8 cellular contexts compared by ENCODE assay signal in genomic region chr1:112714313-112715263, GRCh38. TPM values are rescaled to one million over a fixed set of nuclear protein-coding genes. Genes with fewer than 3 reads are reported as not detected.
DNase-seq lines count a peak whose midpoint lies in the region; ATAC-seq and TF ChIP-seq lines count a peak whose summit lies in the region.

No MANE protein-coding gene starts in this region.

- no peak overlapping the region for H2AK5ac ChIP-seq in mesenchymal stem cell (ENCODE audit: low read length, severe bottlenecking)

- no peak overlapping the region for H4K8ac ChIP-seq in mesenchymal stem cell (ENCODE audit: low read length)

- intact Hi-C loops in upper lobe of right lung (cut with DNase I): no loop called here

- H2BK15ac ChIP-seq in mesenchymal stem cell (ENCODE audit: low read depth, poor library complexity, severe bottlenecking): no peak overlapping the region

- H3K9me3 ChIP-seq in BLaER1 treated with 17β-estradiol and CSF1 and Interleukin-3, amounts not matched to agents 10 nM and 100 nM (replicated peaks in 1 of 11): no peaks in the 10 kb centered on the region
- H3K9me3 ChIP-seq in mesenchymal stem cell (ENCODE audit: control insufficient read depth, low read length) (no peaks in the 10 kb centered on the region), upper lobe of right lung (no peaks in the 10 kb centered on the region)

- H2BK5ac ChIP-seq in mesenchymal stem cell (ENCODE audit: low read depth, low read length, poor library complexity, severe bottlenecking): no peak overlapping the region

- H3K27me3 ChIP-seq in BLaER1 treated with 17β-estradiol and CSF1 and Interleukin-3, amounts not matched to agents 10 nM and 100 nM: peaks cover 0 to 18% (median 11%) of the 10 kb centered on the region in 11 experiments; a peak in 17 of 22 replicates
- H3K27me3 ChIP-seq in mesenchymal stem cell (ENCODE audit: control insufficient read depth in 1 of 2, insufficient read depth in 1 of 2, low read length in 2 of 2) (peaks cover 2 to 11% of the 10 kb centered on the region in 2 experiments), upper lobe of right lung (peaks cover 6% of the 10 kb centered on the region)

- no peak for TF ChIP-seq CTCF in choroid plexus epithelial cell (conservative IDR thresholded peaks at IDR 0.05; ENCODE audit: low read depth, low read length)
- TF ChIP-seq CTCF in upper lobe of right lung (IDR thresholded peaks at IDR 0.05): peak; percentile 13

- H2BK120ac ChIP-seq in mesenchymal stem cell (ENCODE audit: low read depth, low read length): no peak overlapping the region

- H3K36me3 ChIP-seq in BLaER1 treated with 17β-estradiol and CSF1 and Interleukin-3, amounts not matched to agents 10 nM and 100 nM: no peaks in the 10 kb centered on the region
- H3K36me3 ChIP-seq in mesenchymal stem cell (ENCODE audit: control insufficient read depth in 1 of 2, insufficient read depth in 2 of 2, low read depth in 1 of 2, low read length in 2 of 2) (peaks cover 0 to 12% of the 10 kb centered on the region in 2 experiments), upper lobe of right lung (no peaks in the 10 kb centered on the region)

- peak overlapping the region; percentile 64 to 80 (median 67) for H3K4me3 ChIP-seq in BLaER1 treated with 17β-estradiol and CSF1 and Interleukin-3, amounts not matched to agents 10 nM and 100 nM
- H3K4me3 ChIP-seq in choroid plexus epithelial cell (ENCODE audit: low read depth, low read length): peak overlapping the region; percentile 65
- peak overlapping the region; percentile 63 to 78 for H3K4me3 ChIP-seq in mesenchymal stem cell (ENCODE audit: insufficient read depth in 1 of 2, low read depth in 1 of 2, low read length in 2 of 2)
- H3K4me3 ChIP-seq in upper lobe of right lung: peak overlapping the region; percentile 62

- peak overlapping the region; percentile 21 to 73 (median 55); a peak in 21 of 22 replicates for H3K9ac ChIP-seq in BLaER1 treated with 17β-estradiol and CSF1 and Interleukin-3, amounts not matched to agents 10 nM and 100 nM
- peak overlapping the region; percentile 55 for H3K9ac ChIP-seq in mesenchymal stem cell (ENCODE audit: low read length)

- H3K4me1 ChIP-seq in BLaER1 treated with 17β-estradiol and CSF1 and Interleukin-3, amounts not matched to agents 10 nM and 100 nM: peaks cover 26 to 60% (median 53%) of the 10 kb centered on the region in 10 experiments
- H3K4me1 ChIP-seq in mesenchymal stem cell (ENCODE audit: control insufficient read depth, insufficient read depth, low read depth, low read length) (peaks cover 29% of the 10 kb centered on the region), upper lobe of right lung (peaks cover 21% of the 10 kb centered on the region)

- peak; percentile 26 for DNase-seq in NCI-H69 (lab: John Stamatoyannopoulos, UW)
- no peak for DNase-seq in choroid plexus epithelial cell (ENCODE audit: low read depth)
- DNase-seq in mesenchymal stem cell: no peak
- DNase-seq in upper lobe of right lung: peak; percentile 80
- no peak for DNase-seq in NCI-H187 (lab: John Stamatoyannopoulos, UW)

- no peaks in the 10 kb centered on the region for H3K79me1 ChIP-seq in mesenchymal stem cell (replicated peaks; ENCODE audit: low read length, poor library complexity, severe bottlenecking)

- H4K91ac ChIP-seq in mesenchymal stem cell (ENCODE audit: low read length): no peak overlapping the region

- ATAC-seq in GM21367 (IDR thresholded peaks at IDR 0.05; ENCODE audit: unreplicated experiment) (peak; percentile 7), upper lobe of right lung (peak; percentile 0), HG02571 (IDR thresholded peaks at IDR 0.05; ENCODE audit: unreplicated experiment) (no peak)

- no peak overlapping the region for H2AFZ ChIP-seq in mesenchymal stem cell (ENCODE audit: low read depth, low read length)

- 2% methylated on average over 53 of the region's 86 CpGs for whole genome bisulfite sequencing in mesenchymal stem cell

- peak overlapping the region; percentile 21 to 63 for H3K18ac ChIP-seq in mesenchymal stem cell (ENCODE audit: low read depth in 1 of 2, low read length in 2 of 2)

- peak overlapping the region; percentile 97 to 100 (median 100) for H3K4me2 ChIP-seq in BLaER1 treated with 17β-estradiol and CSF1 and Interleukin-3, amounts not matched to agents 10 nM and 100 nM
- peak overlapping the region; percentile 99 for H3K4me2 ChIP-seq in mesenchymal stem cell (ENCODE audit: low read length, poor library complexity, severe bottlenecking)

- peak overlapping the region in 1 of 2 experiments; percentile 20 for H3K14ac ChIP-seq in mesenchymal stem cell (ENCODE audit: low read length in 2 of 2)

- no peak overlapping the region for H3K4ac ChIP-seq in mesenchymal stem cell (ENCODE audit: low read depth in 1 of 2, low read length in 2 of 2)

- no peak overlapping the region for H3K23ac ChIP-seq in mesenchymal stem cell (ENCODE audit: low read length in 2 of 2)

- peak overlapping the region in 5 of 11 experiments; percentile 6 to 29 (median 13); a peak in 5 of 22 replicates for H3K27ac ChIP-seq in BLaER1 treated with 17β-estradiol and CSF1 and Interleukin-3, amounts not matched to agents 10 nM and 100 nM
- H3K27ac ChIP-seq in mesenchymal stem cell (ENCODE audit: low read length, poor library complexity, severe bottlenecking): no peak overlapping the region
- H3K27ac ChIP-seq in upper lobe of right lung: no peak overlapping the region

- peak overlapping the region in 1 of 2 experiments; percentile 66 for H2BK12ac ChIP-seq in mesenchymal stem cell (ENCODE audit: low read length in 2 of 2)

- peaks cover 0 to 18% (median 10%) of the 10 kb centered on the region in 11 experiments; a peak in 15 of 22 replicates for H4K20me1 ChIP-seq in BLaER1 treated with 17β-estradiol and CSF1 and Interleukin-3, amounts not matched to agents 10 nM and 100 nM

RNA-seq across cellular contexts. Expression of gene PPM1J, which starts 0.5 kb away (rescaled TPM):
- polyA plus RNA-seq in mesenchymal stem cell (2013, experiment 1 of 2): 0.90 TPM
- 0.93 TPM for polyA plus RNA-seq in mesenchymal stem cell (2013, experiment 2 of 2)
- total RNA-seq in upper lobe of right lung: 0.32 TPM

RNA-seq across cellular contexts. Expression of gene RHOC, which starts 7.7 kb away (rescaled TPM):
- polyA plus RNA-seq in mesenchymal stem cell (2013, experiment 1 of 2): 509 TPM
- polyA plus RNA-seq in mesenchymal stem cell (2013, experiment 2 of 2): 495 TPM
- 150 TPM for total RNA-seq in upper lobe of right lung

RNA-seq across cellular contexts. Expression of gene MOV10, which starts 40.1 kb away (rescaled TPM):
- polyA plus RNA-seq in mesenchymal stem cell (2013, experiment 1 of 2): 62.1 TPM
- 60.3 TPM for polyA plus RNA-seq in mesenchymal stem cell (2013, experiment 2 of 2)
- total RNA-seq in upper lobe of right lung: 62.8 TPM

Comparison
In these comparisons a context has a peak if more than half of its experiments do, and no peak if none do; other contexts are left out.
1. DNase-seq: peak in NCI-H69 (single experiment) and upper lobe of right lung (single experiment); none in choroid plexus epithelial cell (single experiment), mesenchymal stem cell (single experiment) and NCI-H187 (0 of 2).
2. Peak in every context shown above with its lines, with median percentiles within 50 percentile points of each other: H3K4me3 ChIP-seq.